33 cellular contexts compared by ENCODE assay signal in the genomic region with DNA sequence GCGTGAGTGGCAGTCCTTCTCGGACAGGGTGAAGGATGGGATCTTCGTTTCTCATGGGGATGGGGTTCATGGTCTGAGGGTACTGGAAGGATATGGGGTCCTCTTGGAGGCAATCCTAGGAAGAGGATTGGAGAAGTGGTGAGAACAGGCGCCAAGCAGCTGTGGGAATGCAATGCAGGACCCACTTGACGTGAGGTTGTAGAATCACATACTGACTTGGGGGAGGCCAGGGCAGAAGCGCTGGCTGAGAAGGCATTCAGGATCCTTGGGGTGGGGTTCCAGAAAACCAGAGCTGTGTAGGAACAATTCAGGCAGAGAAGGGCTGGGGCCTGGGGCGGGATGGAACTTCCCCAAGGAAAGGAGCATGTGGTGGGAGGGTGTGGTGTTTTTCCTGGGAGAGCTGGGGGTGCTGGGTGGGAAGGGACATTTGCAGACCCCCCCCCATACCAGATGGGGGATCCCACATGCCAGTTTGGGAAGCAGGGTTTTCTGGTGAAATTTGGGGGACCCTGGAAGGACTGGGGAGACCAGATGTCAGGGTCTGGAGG. TPM values are rescaled to one million over a fixed set of nuclear protein-coding genes. Genes with fewer than 3 reads are reported as not detected.
"Had no signal": no experiment of that assay in that cellular context is flagged by ENCODE, and none has a peak within 500 bp of the region (broad histone marks: within the 10 kb centered on the region; RNA-seq: fewer than 3 reads in every experiment).

No MANE protein-coding gene starts in this region.

- H3K4me3 Mint-ChIP-seq: activated CD4-positive, alpha-beta T cell treated with anti-CD3 and anti-CD28 coated beads, Interleukin-2, amount 10 ng/mL, durations not matched to agents 7 days and 5 days; activated CD8-positive, alpha-beta memory T cell treated with anti-CD3 and anti-CD28 coated beads, Interleukin-2, amount 10 ng/mL, durations not matched to agents 7 days and 5 days; activated CD8-positive, alpha-beta T cell treated with anti-CD3 and anti-CD28 coated beads for 36 hours; endodermal cell; memory B cell; nephron; stimulated activated naive CD8-positive, alpha-beta T cell treated with anti-CD3 and anti-CD28 coated beads, Interleukin-15, amount 100 ng/mL, for 72 hours had no signal

- H3K9me3 Mint-ChIP-seq: activated CD4-positive, alpha-beta T cell treated with anti-CD3 and anti-CD28 coated beads, Interleukin-2, amount 10 ng/mL, durations not matched to agents 7 days and 5 days; activated CD8-positive, alpha-beta T cell treated with anti-CD3 and anti-CD28 coated beads for 36 hours; activated naive CD4-positive, alpha-beta T cell treated with anti-CD3 and anti-CD28 coated beads, Interleukin-2, amount 50 U/mL, for 72 hours; endodermal cell; memory B cell; nephron; stimulated activated naive CD8-positive, alpha-beta T cell treated with anti-CD3 and anti-CD28 coated beads, Interleukin-15, amount 100 ng/mL, for 72 hours had no signal

- DNase-seq: activated CD4-positive, alpha-beta T cell treated with anti-CD3 and anti-CD28 coated beads, Interleukin-2, amount 10 ng/mL, durations not matched to agents 7 days and 5 days; activated CD8-positive, alpha-beta memory T cell treated with anti-CD3 and anti-CD28 coated beads, Interleukin-2, amount 10 ng/mL, durations not matched to agents 7 days and 5 days; activated CD8-positive, alpha-beta T cell treated with anti-CD3 and anti-CD28 coated beads for 36 hours; activated gamma-delta T cell; activated T-cell treated with anti-CD3 and anti-CD28 coated beads for 4 hours; aorta; brain microvascular endothelial cell; central memory CD4-positive, alpha-beta T cell; endodermal cell; esophagus squamous epithelium; gastrocnemius medialis; heart left ventricle; right cardiac atrium; stimulated activated CD4-positive, alpha-beta T cell treated with anti-CD3 and anti-CD28 coated beads, Interleukin-12 subunit alpha, Interleukin-12 subunit beta, amount 100 ng/mL, for 4 hours; stimulated activated CD4-positive, alpha-beta T cell treated with anti-CD3 and anti-CD28 coated beads, Interleukin-4, amount 100 ng/mL, for 4 hours; stimulated activated naive CD8-positive, alpha-beta T cell treated with anti-CD3 and anti-CD28 coated beads, Interleukin-15, amount 100 ng/mL, for 72 hours; uterus had no signal

- H3K9ac ChIP-seq: parathyroid adenoma had no signal

- H3K27ac ChIP-seq: brain microvascular endothelial cell, esophagus squamous epithelium, gastrocnemius medialis, heart left ventricle, neutrophil, parathyroid adenoma, tibial nerve, uterus, VCaP had no signal

- H3K27ac Mint-ChIP-seq: activated CD4-positive, alpha-beta T cell treated with anti-CD3 and anti-CD28 coated beads, Interleukin-2, amount 10 ng/mL, durations not matched to agents 7 days and 5 days; activated CD8-positive, alpha-beta memory T cell treated with anti-CD3 and anti-CD28 coated beads, Interleukin-2, amount 10 ng/mL, durations not matched to agents 7 days and 5 days; activated CD8-positive, alpha-beta T cell treated with anti-CD3 and anti-CD28 coated beads for 36 hours; activated naive CD4-positive, alpha-beta T cell treated with anti-CD3 and anti-CD28 coated beads, Interleukin-2, amount 50 U/mL, for 72 hours; endodermal cell; memory B cell; nephron had no signal

- H3K4me1 ChIP-seq: gastrocnemius medialis, parathyroid adenoma, uterus had no signal

- FAIRE-seq: colon, islet of Langerhans had no signal

- H3K36me3 Mint-ChIP-seq: activated CD8-positive, alpha-beta memory T cell treated with anti-CD3 and anti-CD28 coated beads, Interleukin-2, amount 10 ng/mL, durations not matched to agents 7 days and 5 days; memory B cell had no signal

- H3K4me3 ChIP-seq: esophagus squamous epithelium, gastrocnemius medialis, heart left ventricle, tibial nerve, uterus had no signal

- H3K36me3 ChIP-seq: brain microvascular endothelial cell, esophagus squamous epithelium, gastrocnemius medialis, heart left ventricle, neutrophil, tibial nerve, uterus had no signal

- H3K9me3 ChIP-seq: esophagus squamous epithelium, gastrocnemius medialis, heart left ventricle, neutrophil, uterus had no signal

RNA-seq across cellular contexts. Expression of a gene that starts 0.9 kb away (rescaled TPM):
- total RNA-seq: esophagus squamous epithelium, myocyte, pulmonary artery endothelial cell, skeletal muscle tissue had no signal

RNA-seq across cellular contexts. Expression of a gene that starts 10.6 kb away (rescaled TPM):
- total RNA-seq: activated CD4-positive, alpha-beta T cell treated with anti-CD3 and anti-CD28 coated beads, Interleukin-2, amount 10 ng/mL, durations not matched to agents 7 days and 5 days; activated CD8-positive, alpha-beta memory T cell treated with anti-CD3 and anti-CD28 coated beads, Interleukin-2, amount 10 ng/mL, durations not matched to agents 7 days and 5 days; activated CD8-positive, alpha-beta T cell treated with anti-CD3 and anti-CD28 coated beads for 36 hours; activated naive CD4-positive, alpha-beta T cell treated with anti-CD3 and anti-CD28 coated beads, Interleukin-2, amount 50 U/mL, for 72 hours; aorta; endodermal cell; esophagus squamous epithelium; gastrocnemius medialis; heart left ventricle; lower leg skin; myocyte; pulmonary artery endothelial cell; right cardiac atrium; skeletal muscle tissue; T-helper 2 cell treated with Interferon-gamma antibody and Interleukin-4, amounts not matched to agents 100 ng/mL and 5 ng/mL, for 36 hours; tibial nerve; uterus had no signal
- polyA plus RNA-seq: aorta, heart left ventricle, right cardiac atrium had no signal

RNA-seq across cellular contexts. Expression of a gene that starts 32.0 kb away (rescaled TPM):
- total RNA-seq: activated CD4-positive, alpha-beta T cell treated with anti-CD3 and anti-CD28 coated beads, Interleukin-2, amount 10 ng/mL, durations not matched to agents 7 days and 5 days; activated CD8-positive, alpha-beta memory T cell treated with anti-CD3 and anti-CD28 coated beads, Interleukin-2, amount 10 ng/mL, durations not matched to agents 7 days and 5 days; activated CD8-positive, alpha-beta T cell treated with anti-CD3 and anti-CD28 coated beads for 36 hours; activated naive CD4-positive, alpha-beta T cell treated with anti-CD3 and anti-CD28 coated beads, Interleukin-2, amount 50 U/mL, for 72 hours; aorta; endodermal cell; esophagus squamous epithelium; gastrocnemius medialis; heart left ventricle; myocyte; pulmonary artery endothelial cell; right cardiac atrium; skeletal muscle tissue; T-helper 2 cell treated with Interferon-gamma antibody and Interleukin-4, amounts not matched to agents 100 ng/mL and 5 ng/mL, for 36 hours; tibial nerve had no signal
- polyA plus RNA-seq: heart left ventricle, right cardiac atrium had no signal

RNA-seq across cellular contexts. Expression of a gene that starts 32.5 kb away (rescaled TPM):
- total RNA-seq: activated CD4-positive, alpha-beta T cell treated with anti-CD3 and anti-CD28 coated beads, Interleukin-2, amount 10 ng/mL, durations not matched to agents 7 days and 5 days; activated CD8-positive, alpha-beta memory T cell treated with anti-CD3 and anti-CD28 coated beads, Interleukin-2, amount 10 ng/mL, durations not matched to agents 7 days and 5 days; activated CD8-positive, alpha-beta T cell treated with anti-CD3 and anti-CD28 coated beads for 36 hours; activated naive CD4-positive, alpha-beta T cell treated with anti-CD3 and anti-CD28 coated beads, Interleukin-2, amount 50 U/mL, for 72 hours; aorta; endodermal cell; esophagus squamous epithelium; gastrocnemius medialis; heart left ventricle; left colon; myocyte; pulmonary artery endothelial cell; right cardiac atrium; skeletal muscle tissue; T-helper 2 cell treated with Interferon-gamma antibody and Interleukin-4, amounts not matched to agents 100 ng/mL and 5 ng/mL, for 36 hours; tibial nerve; uterus had no signal
- polyA plus RNA-seq: adipose tissue, aorta, heart left ventricle, right cardiac atrium had no signal

RNA-seq across cellular contexts. Expression of a gene that starts 50.5 kb away (rescaled TPM):
- total RNA-seq: activated CD4-positive, alpha-beta T cell treated with anti-CD3 and anti-CD28 coated beads, Interleukin-2, amount 10 ng/mL, durations not matched to agents 7 days and 5 days; aorta; esophagus squamous epithelium; gastrocnemius medialis; heart left ventricle; myocyte; pulmonary artery endothelial cell; right cardiac atrium; skeletal muscle tissue; tibial nerve had no signal
- polyA plus RNA-seq: aorta, heart left ventricle, right cardiac atrium had no signal
